32 cellular contexts compared by ENCODE assay signal in the genomic region with DNA sequence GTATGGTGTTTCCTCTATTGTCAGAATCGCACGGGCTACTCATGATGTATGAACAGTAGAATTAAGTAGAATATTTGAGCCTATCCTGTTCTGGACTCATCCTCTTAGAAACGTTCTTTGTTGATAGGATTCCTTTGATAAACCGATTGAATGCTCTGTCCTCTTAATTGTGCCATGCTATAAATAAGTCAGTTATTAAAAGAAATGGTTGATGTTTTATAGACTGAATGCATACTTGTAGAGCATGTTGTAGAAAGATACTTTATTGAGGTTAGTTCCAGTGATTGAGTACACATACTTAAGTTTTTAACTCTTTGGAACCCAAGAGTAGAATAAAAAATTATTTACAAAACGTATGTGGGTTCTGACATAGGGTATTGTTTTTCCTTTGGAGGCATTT.
"Had no signal": no experiment of that assay in that cellular context is flagged by ENCODE, and none has a peak within 500 bp of the region (broad histone marks: within the 10 kb centered on the region; RNA-seq: fewer than 3 reads in every experiment).

No MANE protein-coding gene starts in this region.

- H3K36me3 Mint-ChIP-seq: activated CD8-positive, alpha-beta memory T cell treated with anti-CD3 and anti-CD28 coated beads, Interleukin-2, amount 10 ng/mL, durations not matched to agents 7 days and 5 days; activated naive CD4-positive, alpha-beta T cell treated with anti-CD3 and anti-CD28 coated beads, Interleukin-2, amount 10 ng/mL, durations not matched to agents 7 days and 5 days; activated naive CD8-positive, alpha-beta T cell had no signal

- H3K27ac ChIP-seq: brain microvascular endothelial cell, RWPE1, SJCRH30, SK-N-MC, WERI-Rb-1 had no signal

- H3K36me3 ChIP-seq: brain microvascular endothelial cell, MG63, SJCRH30, WERI-Rb-1 had no signal

- H3K27me3 Mint-ChIP-seq: activated naive CD4-positive, alpha-beta T cell treated with anti-CD3 and anti-CD28 coated beads, Interleukin-2, amount 10 ng/mL, durations not matched to agents 7 days and 5 days; activated naive CD8-positive, alpha-beta T cell; activated naive CD8-positive, alpha-beta T cell treated with anti-CD3 and anti-CD28 coated beads, Interleukin-2, amount 50 U/mL, for 24 hours had no signal

- H3K27ac Mint-ChIP-seq: activated CD4-positive, alpha-beta memory T cell treated with anti-CD3 and anti-CD28 coated beads, Interleukin-2, amount 10 ng/mL, durations not matched to agents 7 days and 5 days; activated CD8-positive, alpha-beta memory T cell treated with anti-CD3 and anti-CD28 coated beads, Interleukin-2, amount 10 ng/mL, durations not matched to agents 7 days and 5 days; activated naive CD4-positive, alpha-beta T cell treated with anti-CD3 and anti-CD28 coated beads, Interleukin-2, amount 10 ng/mL, durations not matched to agents 7 days and 5 days; activated naive CD8-positive, alpha-beta T cell; activated naive CD8-positive, alpha-beta T cell treated with anti-CD3 and anti-CD28 coated beads, Interleukin-2, amount 50 U/mL, for 24 hours had no signal

- DNase-seq: activated CD4-positive, alpha-beta memory T cell treated with anti-CD3 and anti-CD28 coated beads, Interleukin-2, amount 10 ng/mL, durations not matched to agents 7 days and 5 days; activated CD4-positive, alpha-beta T cell treated with anti-CD3 and anti-CD28 coated beads for 1 hour; activated CD4-positive, alpha-beta T cell treated with anti-CD3 and anti-CD28 coated beads for 48 hours; activated CD4-positive, CD25-positive, alpha-beta regulatory T cell; activated CD8-positive, alpha-beta memory T cell treated with anti-CD3 and anti-CD28 coated beads for 24 hours; activated CD8-positive, alpha-beta memory T cell treated with anti-CD3 and anti-CD28 coated beads, Interleukin-2, amount 10 ng/mL, durations not matched to agents 7 days and 5 days; activated CD8-positive, alpha-beta memory T cell treated with anti-CD3 and anti-CD28 coated beads, Interleukin-2, amount 50 U/mL, for 48 hours; activated effector memory CD4-positive, alpha-beta T cell treated with Interleukin-2 at 50 U/mL for 16 hours; activated naive CD4-positive, alpha-beta T cell treated with anti-CD3 and anti-CD28 coated beads, Interleukin-2, amount 10 ng/mL, durations not matched to agents 7 days and 5 days; activated naive CD8-positive, alpha-beta T cell treated with anti-CD3 and anti-CD28 coated beads, Interleukin-2, amount 50 U/mL, for 24 hours; activated T-cell treated with anti-CD3 and anti-CD28 coated beads, Interleukin-2, amount 50 U/mL, for 48 hours; amniotic stem cell; aorta; brain microvascular endothelial cell; Kasumi-1; KG1; MG63; NCI-H1048; NCI-H1105 treated with DMSO at 0.1 percent for 48 hours; NCI-H1436; NCI-H1694; NCI-H1930; NCI-H2081 treated with DMSO at 0.1 percent for 48 hours; NCI-H345; NCI-H524 treated with DMSO at 0.1 percent for 48 hours; SHP77; SJCRH30; T1000; WERI-Rb-1 had no signal

- H3K9me3 ChIP-seq: MG63, SJCRH30 had no signal

- H3K4me1 Mint-ChIP-seq: activated CD4-positive, alpha-beta memory T cell treated with anti-CD3 and anti-CD28 coated beads, Interleukin-2, amount 10 ng/mL, durations not matched to agents 7 days and 5 days; activated naive CD4-positive, alpha-beta T cell treated with anti-CD3 and anti-CD28 coated beads, Interleukin-2, amount 10 ng/mL, durations not matched to agents 7 days and 5 days had no signal

- H3K9me3 Mint-ChIP-seq: activated CD4-positive, alpha-beta memory T cell treated with anti-CD3 and anti-CD28 coated beads, Interleukin-2, amount 10 ng/mL, durations not matched to agents 7 days and 5 days; activated naive CD4-positive, alpha-beta T cell treated with anti-CD3 and anti-CD28 coated beads, Interleukin-2, amount 10 ng/mL, durations not matched to agents 7 days and 5 days; activated naive CD8-positive, alpha-beta T cell treated with anti-CD3 and anti-CD28 coated beads, Interleukin-2, amount 50 U/mL, for 24 hours had no signal

- H3K4me3 Mint-ChIP-seq: activated CD4-positive, alpha-beta memory T cell treated with anti-CD3 and anti-CD28 coated beads, Interleukin-2, amount 10 ng/mL, durations not matched to agents 7 days and 5 days; activated CD8-positive, alpha-beta memory T cell treated with anti-CD3 and anti-CD28 coated beads, Interleukin-2, amount 10 ng/mL, durations not matched to agents 7 days and 5 days; activated naive CD4-positive, alpha-beta T cell treated with anti-CD3 and anti-CD28 coated beads, Interleukin-2, amount 10 ng/mL, durations not matched to agents 7 days and 5 days; activated naive CD8-positive, alpha-beta T cell; activated naive CD8-positive, alpha-beta T cell treated with anti-CD3 and anti-CD28 coated beads, Interleukin-2, amount 50 U/mL, for 24 hours had no signal

- H3K4me3 ChIP-seq: MG63, SJCRH30, SK-N-MC had no signal

- H3K27me3 ChIP-seq: brain microvascular endothelial cell, MG63, SJCRH30 had no signal

- H3K4me1 ChIP-seq: SJCRH30 had no signal
